Comparison of ENCODE assay signal across 8 cellular contexts in the genomic region with DNA sequence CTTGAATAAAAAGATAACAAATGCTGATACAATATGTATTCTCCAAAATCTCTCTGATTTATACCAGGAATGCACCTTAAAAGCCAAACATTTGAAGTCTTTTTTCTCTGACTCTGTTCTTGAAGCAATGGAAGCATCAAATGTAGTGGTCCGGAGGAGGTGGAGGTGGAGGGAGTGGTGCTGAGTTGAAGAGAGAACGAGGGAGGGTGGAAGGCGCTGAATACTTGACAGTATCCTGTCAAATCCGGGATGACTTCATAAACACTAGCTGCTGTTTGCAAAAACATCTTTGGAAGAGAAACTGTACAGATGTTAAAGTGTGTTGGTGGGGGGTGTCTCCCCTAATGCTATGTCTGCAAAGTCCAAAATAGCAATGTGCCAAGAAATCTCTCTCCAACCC.
"Had no signal": no experiment of that assay in that cellular context is flagged by ENCODE, and none has a peak within 500 bp of the region (broad histone marks: within the 10 kb centered on the region; RNA-seq: fewer than 3 reads in every experiment).

No MANE protein-coding gene starts in this region.

- DNase-seq: GDM1, GF-D8 had no signal

- ATAC-seq: GM12878 had no signal

- H3K4me3 ChIP-seq: GM12878 had no signal

- FAIRE-seq: G401.6, GM12878, GM12891, GM12892, GM18507, GM19239 had no signal
